ENCODE assay signal across 10 cellular contexts in genomic region chr20:3312940-3313656, GRCh38.
DNase-seq lines count a peak whose midpoint lies in the region; ATAC-seq and TF ChIP-seq lines count a peak whose summit lies in the region.
"Had no signal": no experiment of that assay in that cellular context is flagged by ENCODE, and none has a peak within 500 bp of the region (broad histone marks: within the 10 kb centered on the region; RNA-seq: fewer than 3 reads in every experiment).

No MANE protein-coding gene starts in this region.

- peaks cover 80% of the 10 kb centered on the region for H3K36me3 Mint-ChIP-seq in nephron (ENCODE audit: low read depth)

- H3K4me3 Mint-ChIP-seq in nephron = no peak overlapping the region
- H3K4me3 Mint-ChIP-seq: effector memory CD8-positive, alpha-beta T cell; T-cell had no signal

- DNase-seq in AML-193 (lab: John Stamatoyannopoulos, UW) (peak; percentile 96 to 97), NOMO-1 treated with dmso at 0.1 percent for 144 hours (lab: John Stamatoyannopoulos, UW; ENCODE audit: unreplicated experiment) (peak; percentile 71), putamen (ENCODE audit: low spot score) (no peak)
- DNase-seq in stimulated activated naive CD4-positive, alpha-beta T cell (lab: John Stamatoyannopoulos, UW) = no peak
- DNase-seq in activated CD4-positive, alpha-beta T cell treated with anti-CD3 and anti-CD28 coated beads, Interleukin-2, amount 50 U/mL, for 4 hours = no peak
- DNase-seq: effector memory CD8-positive, alpha-beta T cell; T-cell had no signal

- peaks cover 0 to 4% of the 10 kb centered on the region in 2 donors for H3K36me3 ChIP-seq in esophagus (ENCODE audit: control insufficient read depth in 2 of 2, insufficient read depth in 2 of 2, low read length in 1 of 2)

- no peaks in the 10 kb centered on the region for H3K9me3 Mint-ChIP-seq in nephron
- H3K9me3 Mint-ChIP-seq: effector memory CD8-positive, alpha-beta T cell; T-cell had no signal

- H3K27me3 ChIP-seq in esophagus (ENCODE audit: control insufficient read depth in 1 of 2, insufficient read depth in 2 of 2, low read length in 2 of 2) = no peaks in the 10 kb centered on the region

- H3K4me1 ChIP-seq in esophagus (ENCODE audit: control insufficient read depth in 2 of 2, insufficient read depth in 2 of 2, low read length in 1 of 2) = peaks cover 0 to 9% of the 10 kb centered on the region in 2 donors

- H3K4me1 Mint-ChIP-seq in nephron = peaks cover 6% of the 10 kb centered on the region

- H3K27ac Mint-ChIP-seq in nephron = peak overlapping the region; percentile 47 to 89 (median 61)
- H3K27ac Mint-ChIP-seq: effector memory CD8-positive, alpha-beta T cell had no signal

- 35 to 43% methylated on average over 2 of the region's 2 CpGs for WGBS in esophagus, 2 donors

- TF ChIP-seq CTCF in nephron (IDR thresholded peaks at IDR 0.05; ENCODE audit: unreplicated experiment in 3 of 3) = no peak

- H3K27ac ChIP-seq in esophagus (ENCODE audit: low read depth in 2 of 2, low read length in 1 of 2) = peak overlapping the region; percentile 35 to 54

- no peak overlapping the region for H3K4me3 ChIP-seq in esophagus (ENCODE audit: low read depth in 1 of 2, low read length in 2 of 2)

- H3K27me3 Mint-ChIP-seq in nephron (ENCODE audit: low read depth) = peaks cover 6% of the 10 kb centered on the region
- H3K27me3 Mint-ChIP-seq: effector memory CD8-positive, alpha-beta T cell; T-cell had no signal

- H3K9me3 ChIP-seq in esophagus (ENCODE audit: control insufficient read depth in 2 of 2, insufficient read depth in 1 of 2, low read depth in 1 of 2, low read length in 1 of 2) = no peaks in the 10 kb centered on the region

- ATAC-seq in GM21723 (IDR thresholded peaks at IDR 0.05; ENCODE audit: unreplicated experiment) = no peak
- ATAC-seq: effector memory CD8-positive, alpha-beta T cell; T-cell had no signal

Comparison
In these comparisons a context has a peak if more than half of its experiments do, and no peak if none do; other contexts are left out.
1. DNase-seq: peak in AML-193 (2 of 2) and NOMO-1 treated with dmso at 0.1 percent for 144 hours (single experiment); none in putamen (single experiment), stimulated activated naive CD4-positive, alpha-beta T cell (0 of 6) and activated CD4-positive, alpha-beta T cell treated with anti-CD3 and anti-CD28 coated beads, Interleukin-2, amount 50 U/mL, for 4 hours (0 of 2).